24 cellular contexts compared by ENCODE assay signal in genomic region chr14:73738518-73739173, GRCh38. TPM values are rescaled to one million over a fixed set of nuclear protein-coding genes. Genes with fewer than 3 reads are reported as not detected.
DNase-seq lines count a peak whose midpoint lies in the region; ATAC-seq and TF ChIP-seq lines count a peak whose summit lies in the region.
"Had no signal": no experiment of that assay in that cellular context is flagged by ENCODE, and none has a peak within 500 bp of the region (broad histone marks: within the 10 kb centered on the region; RNA-seq: fewer than 3 reads in every experiment).

No MANE protein-coding gene starts in this region.

- H3K4me3 Mint-ChIP-seq in activated naive CD8-positive, alpha-beta T cell treated with anti-CD3 and anti-CD28 coated beads, Interleukin-2, amount 10 ng/mL, durations not matched to agents 7 days and 5 days: no peak overlapping the region
- no peak overlapping the region for H3K4me3 Mint-ChIP-seq in activated naive CD8-positive, alpha-beta T cell treated with anti-CD3 and anti-CD28 coated beads for 36 hours
- H3K4me3 Mint-ChIP-seq in activated CD4-positive, alpha-beta memory T cell treated with anti-CD3 and anti-CD28 coated beads for 36 hours: no peak overlapping the region
- no peak overlapping the region for H3K4me3 Mint-ChIP-seq in memory B cell
- H3K4me3 Mint-ChIP-seq: mesothelial cell of epicardium had no signal

- peaks cover 23% of the 10 kb centered on the region for H3K36me3 Mint-ChIP-seq in activated naive CD8-positive, alpha-beta T cell treated with anti-CD3 and anti-CD28 coated beads, Interleukin-2, amount 10 ng/mL, durations not matched to agents 7 days and 5 days
- peaks cover 32% of the 10 kb centered on the region for H3K36me3 Mint-ChIP-seq in activated naive CD8-positive, alpha-beta T cell treated with anti-CD3 and anti-CD28 coated beads for 36 hours
- peaks cover 30% of the 10 kb centered on the region for H3K36me3 Mint-ChIP-seq in activated CD4-positive, alpha-beta memory T cell treated with anti-CD3 and anti-CD28 coated beads for 36 hours
- peaks cover 15% of the 10 kb centered on the region for H3K36me3 Mint-ChIP-seq in memory B cell

- no peaks in the 10 kb centered on the region for H3K27me3 Mint-ChIP-seq in activated naive CD8-positive, alpha-beta T cell treated with anti-CD3 and anti-CD28 coated beads, Interleukin-2, amount 10 ng/mL, durations not matched to agents 7 days and 5 days
- H3K27me3 Mint-ChIP-seq in activated naive CD8-positive, alpha-beta T cell treated with anti-CD3 and anti-CD28 coated beads for 36 hours: no peaks in the 10 kb centered on the region
- no peaks in the 10 kb centered on the region for H3K27me3 Mint-ChIP-seq in activated CD4-positive, alpha-beta memory T cell treated with anti-CD3 and anti-CD28 coated beads for 36 hours
- no peaks in the 10 kb centered on the region for H3K27me3 Mint-ChIP-seq in memory B cell
- H3K27me3 Mint-ChIP-seq: CD4-positive, CD25-positive, alpha-beta regulatory T cell had no signal

- no peaks in the 10 kb centered on the region for H3K27me3 ChIP-seq in tibial artery
- H3K27me3 ChIP-seq: tibial nerve had no signal

- H3K9me3 Mint-ChIP-seq in activated naive CD8-positive, alpha-beta T cell treated with anti-CD3 and anti-CD28 coated beads, Interleukin-2, amount 10 ng/mL, durations not matched to agents 7 days and 5 days: no peaks in the 10 kb centered on the region
- no peaks in the 10 kb centered on the region for H3K9me3 Mint-ChIP-seq in activated naive CD8-positive, alpha-beta T cell treated with anti-CD3 and anti-CD28 coated beads for 36 hours
- H3K9me3 Mint-ChIP-seq in activated CD4-positive, alpha-beta memory T cell treated with anti-CD3 and anti-CD28 coated beads for 36 hours: no peaks in the 10 kb centered on the region
- no peaks in the 10 kb centered on the region for H3K9me3 Mint-ChIP-seq in memory B cell
- H3K9me3 Mint-ChIP-seq: activated naive CD4-positive, alpha-beta T cell treated with anti-CD3 and anti-CD28 coated beads, Interleukin-2, amount 50 U/mL, for 72 hours; CD4-positive, CD25-positive, alpha-beta regulatory T cell; mesothelial cell of epicardium had no signal

- peak; percentile 18 for DNase-seq in activated naive CD8-positive, alpha-beta T cell treated with anti-CD3 and anti-CD28 coated beads, Interleukin-2, amount 10 ng/mL, durations not matched to agents 7 days and 5 days
- DNase-seq in activated naive CD8-positive, alpha-beta T cell treated with anti-CD3 and anti-CD28 coated beads for 36 hours: no peak
- DNase-seq in activated CD4-positive, alpha-beta memory T cell treated with anti-CD3 and anti-CD28 coated beads for 36 hours: no peak
- no peak for DNase-seq in memory B cell (ENCODE audit: low spot score in 2 of 2)
- no peak for DNase-seq in tibial artery
- no peak for DNase-seq in stimulated activated naive CD4-positive, alpha-beta T cell (lab: John Stamatoyannopoulos, UW)
- DNase-seq in NCI-H1436 (lab: John Stamatoyannopoulos, UW): no peak
- DNase-seq: ACHN; activated CD4-positive, alpha-beta T cell treated with anti-CD3 and anti-CD28 coated beads, Interleukin-2, amount 50 U/mL, for 4 hours; activated T-cell treated with anti-CD3 and anti-CD28 coated beads, Interleukin-2, amount 50 U/mL, for 48 hours; CD4-positive, CD25-positive, alpha-beta regulatory T cell; NCI-H1092 treated with DMSO at 0.1 percent for 48 hours; NCI-H2107; NCI-H748 treated with DMSO at 0.1 percent for 48 hours; stimulated activated CD4-positive, alpha-beta T cell treated with anti-CD3 and anti-CD28 coated beads, Interleukin-2, amount 100 ng/mL, for 48 hours had no signal

- POLR2A ChIA-PET in activated naive CD8-positive, alpha-beta T cell treated with anti-CD3 and anti-CD28 coated beads, Interleukin-2, amount 10 ng/mL, durations not matched to agents 7 days and 5 days (lab: Charles Lee): interaction anchor here (1.4 to 10.1 kb wide), 2 partner anchors 17 to 25 kb away, joined by 3 to 286 read pairs; partner anchors contain the start of gene PNMA1
- POLR2A ChIA-PET in activated CD4-positive, alpha-beta memory T cell treated with anti-CD3 and anti-CD28 coated beads for 36 hours (lab: Charles Lee): no interaction called here

- ATAC-seq in activated naive CD8-positive, alpha-beta T cell treated with anti-CD3 and anti-CD28 coated beads, Interleukin-2, amount 10 ng/mL, durations not matched to agents 7 days and 5 days (ENCODE audit: low read depth): no peak
- no peak for ATAC-seq in memory B cell (ENCODE audit: low read depth)
- ATAC-seq in GM18909 (IDR thresholded peaks at IDR 0.05; ENCODE audit: poor library complexity, unreplicated experiment): no peak
- ATAC-seq: activated naive CD4-positive, alpha-beta T cell treated with anti-CD3 and anti-CD28 coated beads, Interleukin-2, amount 50 U/mL, for 72 hours; SK-N-SH treated with all-trans-retinoic acid at 6 μM for 48 hours had no signal

- peaks cover 35% of the 10 kb centered on the region for H3K4me1 Mint-ChIP-seq in activated naive CD8-positive, alpha-beta T cell treated with anti-CD3 and anti-CD28 coated beads, Interleukin-2, amount 10 ng/mL, durations not matched to agents 7 days and 5 days
- peaks cover 39% of the 10 kb centered on the region for H3K4me1 Mint-ChIP-seq in activated naive CD8-positive, alpha-beta T cell treated with anti-CD3 and anti-CD28 coated beads for 36 hours
- H3K4me1 Mint-ChIP-seq in activated CD4-positive, alpha-beta memory T cell treated with anti-CD3 and anti-CD28 coated beads for 36 hours (ENCODE audit: low read depth): peaks cover 39% of the 10 kb centered on the region
- peaks cover 31% of the 10 kb centered on the region for H3K4me1 Mint-ChIP-seq in memory B cell

- H3K9me3 ChIP-seq in tibial artery: no peaks in the 10 kb centered on the region
- H3K9me3 ChIP-seq: HAP-1, tibial nerve had no signal

- H3K27ac ChIP-seq in tibial artery: peak overlapping the region; percentile 86 to 96
- H3K27ac ChIP-seq: HL-60, KMS-11, PC-9 had no signal

- H3K36me3 ChIP-seq in tibial artery: peaks cover 31 to 60% (median 49%) of the 10 kb centered on the region in 3 donors

- peak overlapping the region; percentile 42 for H3K27ac Mint-ChIP-seq in activated naive CD8-positive, alpha-beta T cell treated with anti-CD3 and anti-CD28 coated beads, Interleukin-2, amount 10 ng/mL, durations not matched to agents 7 days and 5 days
- no peak overlapping the region for H3K27ac Mint-ChIP-seq in activated naive CD8-positive, alpha-beta T cell treated with anti-CD3 and anti-CD28 coated beads for 36 hours
- peak overlapping the region; percentile 8 for H3K27ac Mint-ChIP-seq in activated CD4-positive, alpha-beta memory T cell treated with anti-CD3 and anti-CD28 coated beads for 36 hours
- H3K27ac Mint-ChIP-seq in memory B cell: peak overlapping the region; percentile 35
- H3K27ac Mint-ChIP-seq: activated naive CD4-positive, alpha-beta T cell treated with anti-CD3 and anti-CD28 coated beads, Interleukin-2, amount 50 U/mL, for 72 hours; mesothelial cell of epicardium had no signal

- CTCF ChIA-PET in activated CD4-positive, alpha-beta memory T cell treated with anti-CD3 and anti-CD28 coated beads for 36 hours (lab: Charles Lee): interaction anchor here (1.3 to 6.8 kb wide), 2 partner anchors 10 to 19 kb away, joined by 3 to 63 read pairs; no protein-coding TSS in a partner anchor

- no peak overlapping the region for H3K4me3 ChIP-seq in tibial artery
- H3K4me3 ChIP-seq: HAP-1, PC-9, tibial nerve had no signal

- intact Hi-C loops in activated CD4-positive, alpha-beta memory T cell treated with anti-CD3 and anti-CD28 coated beads for 36 hours (cut with micrococcal nuclease): no loop called here
- intact Hi-C loops in tibial artery (cut with DNase I; ENCODE audit: low total_unique reads): no loop called here

- TF ChIP-seq CTCF in tibial artery (IDR thresholded peaks at IDR 0.05): no peak

- H3K4me1 ChIP-seq in tibial artery: peaks cover 16 to 54% (median 50%) of the 10 kb centered on the region in 4 donors
- H3K4me1 ChIP-seq: HAP-1 had no signal

RNA-seq across cellular contexts. Expression of gene PNMA1, which starts 24.5 kb away (rescaled TPM):
- total RNA-seq in activated naive CD8-positive, alpha-beta T cell treated with anti-CD3 and anti-CD28 coated beads, Interleukin-2, amount 10 ng/mL, durations not matched to agents 7 days and 5 days: 10 to 100 TPM; 32.1 to 34.9 TPM
- 10 to 100 TPM; 26.6 to 28.3 TPM for total RNA-seq in activated naive CD8-positive, alpha-beta T cell treated with anti-CD3 and anti-CD28 coated beads for 36 hours
- total RNA-seq in activated CD4-positive, alpha-beta memory T cell treated with anti-CD3 and anti-CD28 coated beads for 36 hours: 10 to 100 TPM; 28.2 to 28.3 TPM
